In genomic region chr7:85328599-85328998, GRCh38 we compare ENCODE assay signal across 29 cellular contexts.
"Had no signal": no experiment of that assay in that cellular context is flagged by ENCODE, and none has a peak within 500 bp of the region (broad histone marks: within the 10 kb centered on the region; RNA-seq: fewer than 3 reads in every experiment).

No MANE protein-coding gene starts in this region.

- H3K4me2 ChIP-seq: SK-N-SH had no signal

- H3K27ac ChIP-seq: Peyer's patch, SJSA1 had no signal

- H3K4me1 ChIP-seq: Peyer's patch, SJSA1 had no signal

- DNase-seq: Kasumi-1, MM.1S, MV-4-11, NCI-H1092, NCI-H1105, NCI-H1417 treated with DMSO at 0.1 percent for 48 hours, NCI-H1436 treated with DMSO at 0.1 percent for 48 hours, NCI-H1694 treated with DMSO at 0.1 percent for 48 hours, NCI-H187 treated with DMSO at 0.1 percent for 48 hours, NCI-H2029, NCI-H2081, NCI-H2107, NCI-H2171, NCI-H226, NCI-H446 treated with DMSO at 0.1 percent for 48 hours, NCI-H510A, NCI-H524, NCI-H526, NCI-H69, NCI-H748 treated with DMSO at 0.1 percent for 48 hours, NCI-H82, Peyer's patch, Right ventricle myocardium superior, RPMI8226, SHP77 treated with DMSO at 0.1 percent for 48 hours, SK-N-SH, SW 1271, T-helper 1 cell had no signal

- H3K9me3 ChIP-seq: Peyer's patch, SJSA1, SK-N-SH had no signal

- H3K36me3 ChIP-seq: Peyer's patch, SJSA1 had no signal

- H3K9ac ChIP-seq: SK-N-SH had no signal

- H3K27me3 ChIP-seq: Peyer's patch, SJSA1 had no signal

- H3K4me3 ChIP-seq: Peyer's patch, SJSA1 had no signal

- H3K9me2 ChIP-seq: SK-N-SH had no signal
